13 cellular contexts compared by ENCODE assay signal in the genomic region with DNA sequence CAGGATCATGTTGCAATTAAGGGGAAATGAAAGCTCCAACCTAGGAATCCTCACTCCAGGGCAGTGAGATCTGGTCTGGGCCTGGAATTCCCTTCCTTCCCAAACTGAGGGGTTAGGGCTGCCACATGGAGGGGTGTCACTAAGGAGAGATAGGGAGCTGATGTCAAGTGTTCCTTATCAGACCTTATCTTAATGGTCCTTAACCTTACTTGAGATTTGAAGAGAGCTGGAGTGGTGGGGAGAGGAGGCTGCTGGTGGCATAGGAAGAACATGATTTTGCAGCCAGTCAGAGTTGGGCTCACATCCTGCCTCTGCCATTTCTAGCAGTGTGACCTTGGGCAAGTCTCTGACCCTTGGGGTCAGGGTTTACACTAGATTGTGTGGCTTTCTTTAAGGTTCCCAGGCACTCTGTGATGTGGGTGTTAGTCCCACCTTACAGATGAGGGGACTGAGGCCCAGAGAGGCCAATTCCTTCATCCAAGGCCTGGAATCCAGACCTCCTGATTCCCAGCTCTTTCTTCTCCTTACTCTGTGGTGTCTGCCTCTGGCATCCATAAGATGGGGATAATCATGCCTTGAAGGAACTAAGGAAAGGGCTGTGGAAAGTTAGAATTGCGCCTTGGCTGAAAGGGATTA. TPM values are rescaled to one million over a fixed set of nuclear protein-coding genes. Genes with fewer than 3 reads are reported as not detected.
A peak's percentile ranks its signal among the peaks of the same experiment; 100 is the strongest.
DNase-seq lines count a peak whose midpoint lies in the region; ATAC-seq, FAIRE-seq and TF ChIP-seq lines count a peak whose summit lies in the region.
"Had no signal": no experiment of that assay in that cellular context is flagged by ENCODE, and none has a peak within 500 bp of the region (broad histone marks: within the 10 kb centered on the region; RNA-seq: fewer than 3 reads in every experiment).

No MANE protein-coding gene starts in this region.

- H3K18ac ChIP-seq in H1 (ENCODE audit: extremely low read depth, low read length) = peak overlapping the region; percentile 65

- no peak overlapping the region for H4K8ac ChIP-seq in H1 (ENCODE audit: extremely low read depth, insufficient read depth, low read length)

- H3K27me3 ChIP-seq in NT2/D1 (ENCODE audit: insufficient read depth, insufficient read length) = no peaks in the 10 kb centered on the region
- no peaks in the 10 kb centered on the region for H3K27me3 ChIP-seq in H1 (replicated peaks in 1 of 4; ENCODE audit: control insufficient read depth in 3 of 4, extremely low read depth in 1 of 4, insufficient read depth in 3 of 4, low read length in 3 of 4)
- no peaks in the 10 kb centered on the region for H3K27me3 ChIP-seq in upper lobe of right lung

- H3K56ac ChIP-seq in H1 (replicated peaks; ENCODE audit: insufficient read length, low read depth, low read length) = no peak overlapping the region

- H4K91ac ChIP-seq in H1 (replicated peaks; ENCODE audit: insufficient read length, low read length) = peak overlapping the region; percentile 48

- no peak for DNase-seq in NT2/D1 (ENCODE audit: low read depth, low spot score)
- DNase-seq in H1 (ENCODE audit: low read depth in 1 of 2, low spot score in 2 of 2) = no peak
- DNase-seq in mesothelial cell of epicardium (ENCODE audit: low spot score in 2 of 2, unreplicated experiment in 2 of 2) = no peak
- DNase-seq in upper lobe of right lung = no peak
- no peak for DNase-seq in UCSD-AML1 (lab: John Stamatoyannopoulos, UW; ENCODE audit: unreplicated experiment)
- no peak for DNase-seq in AG08396 (ENCODE audit: low spot score)
- no peak for DNase-seq in Right ventricle myocardium inferior (ENCODE audit: missing footprints)
- DNase-seq in G401 (ENCODE audit: low spot score) = no peak
- DNase-seq: CD8-positive, alpha-beta memory T cell; kidney glomerular epithelial cell; stimulated activated CD4-positive, alpha-beta T cell treated with anti-CD3 and anti-CD28 coated beads, Interleukin-1b, Interleukin-23, amount 100 ng/mL, for 48 hours had no signal

- H3K4me3 Mint-ChIP-seq in mesothelial cell of epicardium = peak overlapping the region; percentile 59
- H3K4me3 Mint-ChIP-seq: CD8-positive, alpha-beta memory T cell had no signal

- peak overlapping the region; percentile 82 for H2BK12ac ChIP-seq in H1 (ENCODE audit: low read depth, low read length)

- H3K27ac Mint-ChIP-seq in mesothelial cell of epicardium = peak overlapping the region; percentile 100

- H3K23ac ChIP-seq in H1 (ENCODE audit: insufficient read length) = no peak overlapping the region

- peaks cover 8 to 75% of the 10 kb centered on the region in 2 experiments for H3K79me2 ChIP-seq in H1 (ENCODE audit: control insufficient read depth in 1 of 2, insufficient read depth in 2 of 2, low read length in 2 of 2)

- TF ChIP-seq EP300 in H1 (IDR thresholded peaks at IDR 0.05; ENCODE audit: borderline replicate concordance in 1 of 2, low read depth in 2 of 2, low read length in 2 of 2) = no peak

- H3K14ac ChIP-seq in H1 (ENCODE audit: insufficient read length) = no peak overlapping the region

- intact Hi-C loops in upper lobe of right lung (cut with DNase I) (no loop called here), Right ventricle myocardium inferior (cut with DNase I) (no loop called here)

- H3K27me3 Mint-ChIP-seq in mesothelial cell of epicardium (ENCODE audit: low read depth) = no peaks in the 10 kb centered on the region
- H3K27me3 Mint-ChIP-seq: CD8-positive, alpha-beta memory T cell had no signal

- H3K36me3 ChIP-seq in NT2/D1 (ENCODE audit: insufficient read depth, insufficient read length, low read length) (peaks cover 18% of the 10 kb centered on the region), H1 (ENCODE audit: control insufficient read depth in 2 of 4, insufficient read depth in 4 of 4, low read length in 3 of 4) (peaks cover 0 to under 1% (median 0%) of the 10 kb centered on the region in 4 experiments; a peak in 1 of 8 replicates), upper lobe of right lung (no peaks in the 10 kb centered on the region)

- CTCF ChIA-PET in H1 (lab: Charles Lee; ENCODE audit: partially characterized antibody) = interaction anchor here (0.9 to 11.2 kb wide), 7 partner anchors 9 to 134 kb away, joined by 3 to 220 read pairs (median 4); no protein-coding TSS in a partner anchor

- ATAC-seq in upper lobe of right lung = peak; percentile 1
- ATAC-seq in Right ventricle myocardium inferior = no peak

- in situ Hi-C loops in G401 (cut with HindIII; ENCODE audit: low sequenced_read_pairs) = no loop called here

- WGBS in H1 (ENCODE audit: extremely low coverage in 1 of 2, insufficient coverage in 1 of 2, insufficient read length in 1 of 2, insufficient replicate concordance in 2 of 2, low coverage in 1 of 2, low lambda C conversion rate in 2 of 2, missing lambda C conversion rate in 1 of 2), 2 experiments = 42% methylated on average over 1 of the region's 1 CpG; no CpG with 5 or more reads in 1 of the 2 experiments

- peaks cover 3% of the 10 kb centered on the region; the same call in 1 of the 2 replicates for H3K79me1 ChIP-seq in H1 (ENCODE audit: low read depth, low read length)

- peak overlapping the region; percentile 13 for H4K5ac ChIP-seq in H1 (ENCODE audit: insufficient read length, low read depth, low read length)

- no peak overlapping the region for H3K4me3 ChIP-seq in NT2/D1 (ENCODE audit: insufficient read length, low read depth)
- H3K4me3 ChIP-seq in H1 (ENCODE audit: extremely low read depth in 1 of 4, insufficient read depth in 2 of 4, low read depth in 3 of 4, low read length in 4 of 4) = peak overlapping the region in 2 of 4 experiments; percentile 49 to 51; a peak in 2 of 8 replicates
- no peak overlapping the region for H3K4me3 ChIP-seq in upper lobe of right lung

- no peak for FAIRE-seq in H1 (lab: Jason Lieb, UNC)
- FAIRE-seq: colon had no signal

- no peak for TF ChIP-seq CTCF in H1 (IDR thresholded peaks at IDR 0.05; ENCODE audit: control extremely low read depth in 1 of 3, insufficient read depth in 1 of 3, low read depth in 1 of 3, low read length in 3 of 3)
- no peak for TF ChIP-seq CTCF in mesothelial cell of epicardium (IDR thresholded peaks at IDR 0.05; ENCODE audit: unreplicated experiment)
- TF ChIP-seq CTCF in upper lobe of right lung (IDR thresholded peaks at IDR 0.05) = no peak

- H3K4me1 Mint-ChIP-seq in mesothelial cell of epicardium = peaks cover 79% of the 10 kb centered on the region

- TF ChIP-seq RAD21 in H1 (IDR thresholded peaks at IDR 0.05 in 1 of 2, conservative IDR thresholded peaks at IDR 0.05 in 1 of 2; ENCODE audit: low read depth in 2 of 2, low read length in 2 of 2) = no peak

- peaks cover 16% of the 10 kb centered on the region for H3K23me2 ChIP-seq in H1 (ENCODE audit: low read depth, low read length)

- H3K4me1 ChIP-seq in NT2/D1 (ENCODE audit: insufficient read depth, insufficient read length) (peaks cover 41% of the 10 kb centered on the region), H1 (replicated peaks in 1 of 4; ENCODE audit: control insufficient read depth in 3 of 4, insufficient read depth in 4 of 4, low read length in 3 of 4) (peaks cover 37 to 63% (median 44%) of the 10 kb centered on the region in 4 experiments), upper lobe of right lung (peaks cover 42% of the 10 kb centered on the region)

- no peak for TF ChIP-seq POLR2A in H1 (IDR thresholded peaks at IDR 0.05; ENCODE audit: control extremely low read depth in 1 of 2, low read depth in 2 of 2, low read length in 2 of 2)

- H3K36me3 Mint-ChIP-seq in mesothelial cell of epicardium = peaks cover 5% of the 10 kb centered on the region
- H3K36me3 Mint-ChIP-seq: activated naive CD4-positive, alpha-beta T cell treated with anti-CD3 and anti-CD28 coated beads, Interleukin-2, amount 50 U/mL, for 72 hours; CD8-positive, alpha-beta memory T cell had no signal

- peak overlapping the region; percentile 87 for H3K27ac ChIP-seq in H1 (ENCODE audit: low read depth, low read length)
- peak overlapping the region; percentile 85 for H3K27ac ChIP-seq in upper lobe of right lung

- H3K9me3 Mint-ChIP-seq in mesothelial cell of epicardium = no peaks in the 10 kb centered on the region
- H3K9me3 Mint-ChIP-seq: activated naive CD4-positive, alpha-beta T cell treated with anti-CD3 and anti-CD28 coated beads, Interleukin-2, amount 50 U/mL, for 72 hours; CD8-positive, alpha-beta memory T cell had no signal

- H3K9ac ChIP-seq in NT2/D1 (ENCODE audit: insufficient read length, low read depth) (peak overlapping the region; percentile 66), H1 (replicated peaks in 1 of 4; ENCODE audit: extremely low read depth in 1 of 4, low read depth in 3 of 4, low read length in 3 of 4) (peak overlapping the region in 2 of 4 experiments; percentile 54 to 66; a peak in 3 of 7 replicates)

- peaks cover 4 to 9% of the 10 kb centered on the region in 2 experiments for H4K20me1 ChIP-seq in H1 (replicated peaks in 1 of 2; ENCODE audit: control insufficient read depth in 1 of 2, insufficient read depth in 2 of 2, low read length in 2 of 2)

- peak overlapping the region; percentile 28 for H2AK5ac ChIP-seq in H1 (ENCODE audit: low read depth, low read length)

- POLR2A ChIA-PET in H1 (lab: Charles Lee; ENCODE audit: partially characterized antibody) = interaction anchor here (0.8 to 17.2 kb wide), 17 partner anchors 9 to 364 kb away, joined by 3 to 295 read pairs (median 7); a partner anchor contains a TSS

- H3K4me2 ChIP-seq in H1 (ENCODE audit: insufficient read depth in 1 of 2, low read depth in 2 of 2, low read length in 2 of 2) = peak overlapping the region; percentile 58 to 76

- peak overlapping the region; percentile 86 for H2BK120ac ChIP-seq in H1 (replicated peaks; ENCODE audit: low read depth, low read length)

- H3K9me3 ChIP-seq in NT2/D1 (ENCODE audit: insufficient read depth, low read length) (no peaks in the 10 kb centered on the region), H1 (ENCODE audit: insufficient read depth in 2 of 2, low read depth in 1 of 2, low read length in 1 of 2) (no peaks in the 10 kb centered on the region), upper lobe of right lung (no peaks in the 10 kb centered on the region)

- H2AFZ ChIP-seq in H1 (ENCODE audit: low read length) = no peak overlapping the region

- peak overlapping the region; percentile 98 for H2BK5ac ChIP-seq in H1 (ENCODE audit: low read depth, low read length)

- peak overlapping the region; percentile 10 for H3K4ac ChIP-seq in H1 (replicated peaks; ENCODE audit: insufficient read length, low read depth, low read length)

- peak overlapping the region; percentile 90 for H2BK15ac ChIP-seq in H1 (ENCODE audit: low read length)

- H2BK20ac ChIP-seq in H1 (ENCODE audit: low read length) = peak overlapping the region; percentile 99

RNA-seq across cellular contexts. Expression of a gene that starts 56.3 kb away (rescaled TPM):
- total RNA-seq in H1 (2021; fragmentation: NEBNext Ultra II Directional; extraction: Animal tissue kit (Norgen Biotek cat#: 25700)) = 0.17 TPM in 1 of 2 replicates, not detected in the other
- 0.06 TPM in 1 of 2 replicates, not detected in the other for polyA plus RNA-seq in H1 (2011; rRNA removed)
- polyA plus RNA-seq in H1 (2011; cell fraction: cytosol; rRNA removed) = 0.45 TPM
- not detected for polyA plus RNA-seq in H1 (2011; cell fraction: nucleus; rRNA removed)
- polyA plus RNA-seq in H1 (2012, experiment 1 of 2) = not detected in 4 replicates
- not detected for polyA plus RNA-seq in H1 (2012, experiment 2 of 2)
- polyA plus RNA-seq in H1 (2013, experiment 1 of 2) = 0.08 TPM
- polyA plus RNA-seq in H1 (2013, experiment 2 of 2) = 0.06 TPM
- 0.12 TPM in 1 of 2 replicates, not detected in the other for polyA minus RNA-seq in H1 (2011; rRNA and poly(A)+ RNA removed)
- not detected for polyA minus RNA-seq in H1 (2011; cell fraction: cytosol; rRNA and poly(A)+ RNA removed)
- 0.20 TPM for polyA minus RNA-seq in H1 (2011; cell fraction: nucleus; rRNA and poly(A)+ RNA removed)
- total RNA-seq in mesothelial cell of epicardium (3.9 to 4.5 TPM (median 4.0 TPM) in 3 replicates), upper lobe of right lung (16.9 TPM), Right ventricle myocardium inferior (24.7 TPM)
- 6.5 and 7.9 TPM in 2 replicates for total RNA-seq in G401 (2014; rRNA removed; shearing (Covaris generic))
- total RNA-seq: activated naive CD4-positive, alpha-beta T cell treated with anti-CD3 and anti-CD28 coated beads, Interleukin-2, amount 50 U/mL, for 72 hours; CD8-positive, alpha-beta memory T cell had no signal
- polyA plus RNA-seq: CD8-positive, alpha-beta memory T cell had no signal

RNA-seq across cellular contexts. Expression of a gene that starts 58.2 kb away (rescaled TPM):
- 226 and 230 TPM in 2 replicates for total RNA-seq in H1 (2021; fragmentation: NEBNext Ultra II Directional; extraction: Animal tissue kit (Norgen Biotek cat#: 25700))
- 47.1 and 55.6 TPM in 2 replicates for polyA plus RNA-seq in H1 (2011; rRNA removed)
- polyA plus RNA-seq in H1 (2011; cell fraction: cytosol; rRNA removed) = 88.6 TPM
- 95.0 TPM for polyA plus RNA-seq in H1 (2011; cell fraction: nucleus; rRNA removed)
- 158 to 225 TPM (median 175 TPM) in 4 replicates for polyA plus RNA-seq in H1 (2012, experiment 1 of 2)
- polyA plus RNA-seq in H1 (2012, experiment 2 of 2) = 92.7 TPM
- polyA plus RNA-seq in H1 (2013, experiment 1 of 2) = 125 TPM
- 123 TPM for polyA plus RNA-seq in H1 (2013, experiment 2 of 2)
- polyA minus RNA-seq in H1 (2011; rRNA and poly(A)+ RNA removed) = 131 and 147 TPM in 2 replicates
- polyA minus RNA-seq in H1 (2011; cell fraction: cytosol; rRNA and poly(A)+ RNA removed) = 73.1 TPM
- polyA minus RNA-seq in H1 (2011; cell fraction: nucleus; rRNA and poly(A)+ RNA removed) = 73.2 TPM
- total RNA-seq in mesothelial cell of epicardium (101 to 105 TPM (median 101 TPM) in 3 replicates), upper lobe of right lung (111 TPM), Right ventricle myocardium inferior (29.8 TPM)
- total RNA-seq in G401 (2014; rRNA removed; shearing (Covaris generic)) = 121 and 140 TPM in 2 replicates

RNA-seq across cellular contexts. Expression of a gene that starts 58.5 kb away (rescaled TPM):
- total RNA-seq in H1 (2021; fragmentation: NEBNext Ultra II Directional; extraction: Animal tissue kit (Norgen Biotek cat#: 25700)) = 65.7 and 68.3 TPM in 2 replicates
- polyA plus RNA-seq in H1 (2011; rRNA removed) = 22.4 and 43.8 TPM in 2 replicates
- polyA plus RNA-seq in H1 (2011; cell fraction: cytosol; rRNA removed) = 46.4 TPM
- polyA plus RNA-seq in H1 (2011; cell fraction: nucleus; rRNA removed) = 33.6 TPM
- 32.9 to 54.0 TPM (median 40.1 TPM) in 4 replicates for polyA plus RNA-seq in H1 (2012, experiment 1 of 2)
- 5.2 TPM for polyA plus RNA-seq in H1 (2012, experiment 2 of 2)
- 23.7 TPM for polyA plus RNA-seq in H1 (2013, experiment 1 of 2)
- polyA plus RNA-seq in H1 (2013, experiment 2 of 2) = 20.8 TPM
- polyA minus RNA-seq in H1 (2011; rRNA and poly(A)+ RNA removed) = 52.7 and 60.1 TPM in 2 replicates
- polyA minus RNA-seq in H1 (2011; cell fraction: cytosol; rRNA and poly(A)+ RNA removed) = 42.5 TPM
- polyA minus RNA-seq in H1 (2011; cell fraction: nucleus; rRNA and poly(A)+ RNA removed) = 53.5 TPM
- total RNA-seq in mesothelial cell of epicardium (61.8 to 66.8 TPM (median 62.1 TPM) in 3 replicates), upper lobe of right lung (34.9 TPM), Right ventricle myocardium inferior (11.7 TPM)
- total RNA-seq in G401 (2014; rRNA removed; shearing (Covaris generic)) = 27.6 and 48.3 TPM in 2 replicates
